Comparison of ENCODE assay signal across 27 cellular contexts in genomic region chr6:27861861-27862260, GRCh38. TPM values are rescaled to one million over a fixed set of nuclear protein-coding genes. Genes with fewer than 3 reads are reported as not detected.
"Had no signal": no experiment of that assay in that cellular context is flagged by ENCODE, and none has a peak within 500 bp of the region (broad histone marks: within the 10 kb centered on the region; RNA-seq: fewer than 3 reads in every experiment).

No MANE protein-coding gene starts in this region.

- H3K9me3 ChIP-seq: heart left ventricle, right lobe of liver, stomach, suprapubic skin, tibial nerve had no signal

- H3K27ac ChIP-seq: heart left ventricle, right lobe of liver, skin epidermis, stomach, suprapubic skin, tibial nerve, VCaP had no signal

- H3K27ac Mint-ChIP-seq: activated CD8-positive, alpha-beta T cell treated with anti-CD3 and anti-CD28 coated beads, Interleukin-2, amount 10 ng/mL, durations not matched to agents 7 days and 5 days; activated naive CD8-positive, alpha-beta T cell treated with anti-CD3 and anti-CD28 coated beads for 36 hours; activated T-helper 17 cell treated with anti-CD3 and anti-CD28 coated beads, Interleukin-2, amount 50 U/mL, for 72 hours; stimulated activated effector memory CD8-positive, alpha-beta T cell treated with anti-CD3 and anti-CD28 coated beads, Interleukin-12 subunit alpha, Interleukin-12 subunit beta, amount 100 ng/mL, for 72 hours; T-helper 17 cell had no signal

- H3K4me3 ChIP-seq: heart left ventricle, right lobe of liver, skin epidermis, stomach, suprapubic skin, tibial nerve had no signal

- H3K36me3 ChIP-seq: heart left ventricle, right lobe of liver, stomach, suprapubic skin, tibial nerve had no signal

- H3K27me3 ChIP-seq: right lobe of liver had no signal

- DNase-seq: activated CD4-positive, alpha-beta T cell treated with anti-CD3 and anti-CD28 coated beads, Interleukin-2, amount 50 U/mL, for 1 hour; activated CD8-positive, alpha-beta T cell treated with anti-CD3 and anti-CD28 coated beads, Interleukin-2, amount 10 ng/mL, durations not matched to agents 7 days and 5 days; activated naive CD8-positive, alpha-beta T cell treated with anti-CD3 and anti-CD28 coated beads for 36 hours; activated T-cell treated with anti-CD3 and anti-CD28 coated beads, Interleukin-2, amount 50 U/mL, for 1 hour; cortex of kidney; heart left ventricle; occipital lobe; posterior cingulate gyrus; right lobe of liver; stimulated activated CD4-positive, alpha-beta T cell treated with anti-CD3 and anti-CD28 coated beads, Interleukin-2, amount 100 ng/mL, for 24 hours; stomach; T-helper 17 cell had no signal

- ATAC-seq: activated CD4-positive, CD25-positive, alpha-beta regulatory T cell treated with anti-CD3 and anti-CD28 coated beads, Interleukin-2, amount 50 U/mL, for 24 hours; activated CD8-positive, alpha-beta T cell treated with anti-CD3 and anti-CD28 coated beads, Interleukin-2, amount 10 ng/mL, durations not matched to agents 7 days and 5 days; activated T-helper 17 cell treated with anti-CD3 and anti-CD28 coated beads, Interleukin-2, amount 50 U/mL, for 72 hours; heart left ventricle; right lobe of liver; stimulated activated effector memory CD8-positive, alpha-beta T cell treated with anti-CD3 and anti-CD28 coated beads, Interleukin-12 subunit alpha, Interleukin-12 subunit beta, amount 100 ng/mL, for 72 hours; T-helper 17 cell had no signal

- FAIRE-seq: endometrium, islet of Langerhans, urothelium cell line had no signal

- H3K27me3 Mint-ChIP-seq: activated T-helper 17 cell treated with anti-CD3 and anti-CD28 coated beads, Interleukin-2, amount 50 U/mL, for 72 hours had no signal

- H3K9me3 Mint-ChIP-seq: activated naive CD8-positive, alpha-beta T cell treated with anti-CD3 and anti-CD28 coated beads for 36 hours; activated T-helper 17 cell treated with anti-CD3 and anti-CD28 coated beads, Interleukin-2, amount 50 U/mL, for 72 hours; stimulated activated effector memory CD8-positive, alpha-beta T cell treated with anti-CD3 and anti-CD28 coated beads, Interleukin-12 subunit alpha, Interleukin-12 subunit beta, amount 100 ng/mL, for 72 hours had no signal

- H3K4me3 Mint-ChIP-seq: activated CD8-positive, alpha-beta T cell treated with anti-CD3 and anti-CD28 coated beads, Interleukin-2, amount 10 ng/mL, durations not matched to agents 7 days and 5 days; activated naive CD8-positive, alpha-beta T cell treated with anti-CD3 and anti-CD28 coated beads for 36 hours; activated T-helper 17 cell treated with anti-CD3 and anti-CD28 coated beads, Interleukin-2, amount 50 U/mL, for 72 hours; stimulated activated effector memory CD8-positive, alpha-beta T cell treated with anti-CD3 and anti-CD28 coated beads, Interleukin-12 subunit alpha, Interleukin-12 subunit beta, amount 100 ng/mL, for 72 hours; T-helper 17 cell had no signal

RNA-seq across cellular contexts. Expression of gene OR2B2, which starts 50.3 kb away (rescaled TPM):
- total RNA-seq: activated CD8-positive, alpha-beta T cell treated with anti-CD3 and anti-CD28 coated beads, Interleukin-2, amount 10 ng/mL, durations not matched to agents 7 days and 5 days; activated naive CD8-positive, alpha-beta T cell treated with anti-CD3 and anti-CD28 coated beads for 36 hours; activated T-helper 17 cell treated with anti-CD3 and anti-CD28 coated beads, Interleukin-2, amount 50 U/mL, for 72 hours; cerebellum; epithelial cell of proximal tubule; fibroblast of villous mesenchyme; heart left ventricle; liver; occipital lobe; right lobe of liver; stomach; suprapubic skin; T-helper 17 cell; tibial nerve had no signal
- polyA plus RNA-seq: heart left ventricle, liver, neural cell, stomach had no signal
